20 cellular contexts compared by ENCODE assay signal in the genomic region with DNA sequence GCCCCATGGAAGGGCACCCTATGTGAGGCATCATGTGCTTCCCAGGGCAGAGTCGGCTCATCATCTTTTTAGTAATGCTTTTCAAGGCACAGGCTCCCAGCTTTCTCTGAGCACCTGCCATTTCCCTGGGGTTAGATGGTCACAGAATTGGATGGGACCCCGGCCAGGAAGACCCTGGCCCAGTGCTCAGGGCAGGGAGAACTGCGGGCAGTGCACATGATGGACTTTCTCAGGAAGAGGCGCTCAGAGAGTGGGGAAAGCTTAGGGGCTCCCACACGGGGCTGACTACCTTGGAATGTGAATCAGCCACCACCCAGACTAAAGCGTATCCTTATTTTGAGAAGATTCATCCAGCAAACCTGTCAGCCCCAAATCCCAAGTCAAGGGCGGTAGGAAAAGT. TPM values are rescaled to one million over a fixed set of nuclear protein-coding genes. Genes with fewer than 3 reads are reported as not detected.
DNase-seq lines count a peak whose midpoint lies in the region; ATAC-seq and TF ChIP-seq lines count a peak whose summit lies in the region.
"Had no signal": no experiment of that assay in that cellular context is flagged by ENCODE, and none has a peak within 500 bp of the region (broad histone marks: within the 10 kb centered on the region; RNA-seq: fewer than 3 reads in every experiment).

No MANE protein-coding gene starts in this region.

- no peak overlapping the region for H3K4me3 ChIP-seq in coronary artery
- H3K4me3 ChIP-seq in mesenchymal stem cell (ENCODE audit: insufficient read depth in 1 of 2, low read depth in 1 of 2, low read length in 2 of 2), result no peak overlapping the region

- H2AFZ ChIP-seq in mesenchymal stem cell (ENCODE audit: low read depth, low read length), result no peak overlapping the region

- H2BK12ac ChIP-seq in mesenchymal stem cell (ENCODE audit: low read length in 2 of 2), result no peak overlapping the region

- no peak overlapping the region for H2BK15ac ChIP-seq in mesenchymal stem cell (ENCODE audit: low read depth, poor library complexity, severe bottlenecking)

- H4K8ac ChIP-seq in mesenchymal stem cell (ENCODE audit: low read length), result no peak overlapping the region

- no peak overlapping the region for H3K27ac ChIP-seq in coronary artery
- no peak overlapping the region for H3K27ac ChIP-seq in mesenchymal stem cell (ENCODE audit: low read length, poor library complexity, severe bottlenecking)
- H3K27ac ChIP-seq: 22Rv1 had no signal

- intact Hi-C loops in posterior vena cava (cut with DNase I), result no loop called here

- TF ChIP-seq CTCF in coronary artery (IDR thresholded peaks at IDR 0.05), result no peak

- H3K27me3 ChIP-seq in mesenchymal stem cell (ENCODE audit: control insufficient read depth in 1 of 2, insufficient read depth in 1 of 2, low read length in 2 of 2), result peaks cover 0 to 3% of the 10 kb centered on the region in 2 experiments

- no peak overlapping the region for H4K91ac ChIP-seq in mesenchymal stem cell (ENCODE audit: low read length)

- H3K4me2 ChIP-seq in mesenchymal stem cell (ENCODE audit: low read length, poor library complexity, severe bottlenecking), result no peak overlapping the region

- H3K9me3 ChIP-seq in mesenchymal stem cell (ENCODE audit: control insufficient read depth, low read length), result peaks cover 2% of the 10 kb centered on the region

- no peak overlapping the region for H3K9ac ChIP-seq in mesenchymal stem cell (ENCODE audit: low read length)

- H3K23ac ChIP-seq in mesenchymal stem cell (ENCODE audit: low read length in 2 of 2), result no peak overlapping the region

- no peaks in the 10 kb centered on the region for H3K79me1 ChIP-seq in mesenchymal stem cell (replicated peaks; ENCODE audit: low read length, poor library complexity, severe bottlenecking)

- no peak overlapping the region for H2AK5ac ChIP-seq in mesenchymal stem cell (ENCODE audit: low read length, severe bottlenecking)

- no peak overlapping the region for H3K4ac ChIP-seq in mesenchymal stem cell (ENCODE audit: low read depth in 1 of 2, low read length in 2 of 2)

- no peak overlapping the region for H2BK120ac ChIP-seq in mesenchymal stem cell (ENCODE audit: low read depth, low read length)

- peaks cover 13 to 18% of the 10 kb centered on the region in 2 experiments for H3K36me3 ChIP-seq in mesenchymal stem cell (ENCODE audit: control insufficient read depth in 1 of 2, insufficient read depth in 2 of 2, low read depth in 1 of 2, low read length in 2 of 2)

- H3K18ac ChIP-seq in mesenchymal stem cell (ENCODE audit: low read depth in 1 of 2, low read length in 2 of 2), result no peak overlapping the region

- ATAC-seq in GM18498 (IDR thresholded peaks at IDR 0.05; ENCODE audit: unreplicated experiment), result no peak
- ATAC-seq: CD8-positive, alpha-beta T cell; HCT116 had no signal

- WGBS in mesenchymal stem cell, result 91% methylated on average over 6 of the region's 7 CpGs

- no peak overlapping the region for H2BK5ac ChIP-seq in mesenchymal stem cell (ENCODE audit: low read depth, low read length, poor library complexity, severe bottlenecking)

- H3K14ac ChIP-seq in mesenchymal stem cell (ENCODE audit: low read length in 2 of 2), result no peak overlapping the region

- DNase-seq in activated effector memory CD4-positive, alpha-beta T cell treated with anti-CD3 and anti-CD28 coated beads, Interleukin-2, amount 50 U/mL, for 16 hours, result peak; percentile 43
- DNase-seq in activated effector memory CD4-positive, alpha-beta T cell treated with Interleukin-2 at 50 U/mL for 16 hours, result no peak
- DNase-seq in coronary artery (ENCODE audit: low spot score) (peak; percentile 54), posterior vena cava (ENCODE audit: low spot score) (peak; percentile 59), mesenchymal stem cell (no peak)
- no peak for DNase-seq in activated CD8-positive, alpha-beta memory T cell treated with anti-CD3 and anti-CD28 coated beads for 24 hours
- DNase-seq: CD8-positive, alpha-beta T cell; COR-L47; DMS153; DND-41; GF-D8; IMR-90 had no signal

- H3K4me1 ChIP-seq in mesenchymal stem cell (ENCODE audit: control insufficient read depth, insufficient read depth, low read depth, low read length), result peaks cover 22% of the 10 kb centered on the region

RNA-seq across cellular contexts. Expression of gene SKOR1, which starts 16.5 kb away (rescaled TPM):
- total RNA-seq in posterior vena cava, result under 1 TPM; 0.51 to 0.76 TPM
- 0.06 TPM for polyA plus RNA-seq in mesenchymal stem cell (2013, experiment 1 of 2)
- polyA plus RNA-seq in mesenchymal stem cell (2013, experiment 2 of 2), result 0.08 TPM
- total RNA-seq: H4, IMR-90 had no signal
- polyA plus RNA-seq: CD14-positive monocyte had no signal

RNA-seq across cellular contexts. Expression of gene RNU6-1, which starts 31.0 kb away (rescaled TPM):
- total RNA-seq in posterior vena cava, result not detected
- not detected for polyA plus RNA-seq in mesenchymal stem cell (2013, experiment 1 of 2)
- not detected for polyA plus RNA-seq in mesenchymal stem cell (2013, experiment 2 of 2)
- total RNA-seq: A673; CD8-positive, alpha-beta T cell; H4; HT-29; IMR-90 had no signal
- polyA plus RNA-seq: BJ, CD14-positive monocyte, IMR-90 had no signal

Comparison
In these comparisons a context has a peak if more than half of its experiments do, and no peak if none do; other contexts are left out.
1. DNase-seq: peak in activated effector memory CD4-positive, alpha-beta T cell treated with anti-CD3 and anti-CD28 coated beads, Interleukin-2, amount 50 U/mL, for 16 hours (single experiment), coronary artery (single experiment) and posterior vena cava (single experiment); none in activated effector memory CD4-positive, alpha-beta T cell treated with Interleukin-2 at 50 U/mL for 16 hours (single experiment), mesenchymal stem cell (single experiment) and activated CD8-positive, alpha-beta memory T cell treated with anti-CD3 and anti-CD28 coated beads for 24 hours (single experiment).